Comparison of ENCODE assay signal across 16 cellular contexts in genomic region chr15:30958219-30958618, GRCh38.
"Had no signal": no experiment of that assay in that cellular context is flagged by ENCODE, and none has a peak within 500 bp of the region (broad histone marks: within the 10 kb centered on the region; RNA-seq: fewer than 3 reads in every experiment).

No MANE protein-coding gene starts in this region.

- ATAC-seq: activated CD8-positive, alpha-beta T cell treated with anti-CD3 and anti-CD28 coated beads for 36 hours; left ventricle myocardium superior; WTC11 had no signal

- H3K36me3 ChIP-seq: uterus had no signal

- H3K4me3 Mint-ChIP-seq: activated CD8-positive, alpha-beta T cell treated with anti-CD3 and anti-CD28 coated beads for 36 hours; activated naive CD4-positive, alpha-beta T cell treated with anti-CD3 and anti-CD28 coated beads, Interleukin-2, amount 50 U/mL, for 24 hours; T-helper 2 cell treated with Interferon-gamma antibody and Interleukin-4, amounts not matched to agents 5 μg/mL and 100 μg/mL, for 36 hours; WTC11 had no signal

- H3K27ac Mint-ChIP-seq: T-helper 2 cell treated with Interferon-gamma antibody and Interleukin-4, amounts not matched to agents 5 μg/mL and 100 μg/mL, for 36 hours; WTC11 had no signal

- H3K4me3 ChIP-seq: dorsolateral prefrontal cortex, transverse colon, uterus had no signal

- H3K27me3 Mint-ChIP-seq: activated CD8-positive, alpha-beta T cell treated with anti-CD3 and anti-CD28 coated beads for 36 hours; activated naive CD4-positive, alpha-beta T cell treated with anti-CD3 and anti-CD28 coated beads, Interleukin-2, amount 50 U/mL, for 24 hours had no signal

- H3K27me3 ChIP-seq: dorsolateral prefrontal cortex, transverse colon, uterus had no signal

- H3K9me3 ChIP-seq: transverse colon, uterus had no signal

- DNase-seq: activated CD4-positive, alpha-beta T cell treated with anti-CD3 and anti-CD28 coated beads for 48 hours; activated CD8-positive, alpha-beta T cell treated with anti-CD3 and anti-CD28 coated beads for 36 hours; activated effector memory CD4-positive, alpha-beta T cell treated with anti-CD3 and anti-CD28 coated beads, Interleukin-2, amount 50 U/mL, for 16 hours; activated T-cell treated with anti-CD3 and anti-CD28 coated beads, Interleukin-2, amount 50 U/mL, for 1 hour; amniotic stem cell; caudate nucleus; dorsolateral prefrontal cortex; left ventricle myocardium superior; occipital lobe; stimulated activated naive CD4-positive, alpha-beta T cell treated with Interleukin-2 at 50 U/mL for 16 hours; transverse colon; uterus had no signal

- H3K9me3 Mint-ChIP-seq: activated CD8-positive, alpha-beta T cell treated with anti-CD3 and anti-CD28 coated beads for 36 hours; activated naive CD4-positive, alpha-beta T cell treated with anti-CD3 and anti-CD28 coated beads, Interleukin-2, amount 50 U/mL, for 24 hours; T-helper 2 cell treated with Interferon-gamma antibody and Interleukin-4, amounts not matched to agents 5 μg/mL and 100 μg/mL, for 36 hours; WTC11 had no signal

- H3K27ac ChIP-seq: transverse colon, uterus had no signal

- H3K4me1 ChIP-seq: transverse colon, uterus had no signal

- FAIRE-seq: TTC549 had no signal
